Comparison of ENCODE assay signal across 29 cellular contexts in the genomic region with DNA sequence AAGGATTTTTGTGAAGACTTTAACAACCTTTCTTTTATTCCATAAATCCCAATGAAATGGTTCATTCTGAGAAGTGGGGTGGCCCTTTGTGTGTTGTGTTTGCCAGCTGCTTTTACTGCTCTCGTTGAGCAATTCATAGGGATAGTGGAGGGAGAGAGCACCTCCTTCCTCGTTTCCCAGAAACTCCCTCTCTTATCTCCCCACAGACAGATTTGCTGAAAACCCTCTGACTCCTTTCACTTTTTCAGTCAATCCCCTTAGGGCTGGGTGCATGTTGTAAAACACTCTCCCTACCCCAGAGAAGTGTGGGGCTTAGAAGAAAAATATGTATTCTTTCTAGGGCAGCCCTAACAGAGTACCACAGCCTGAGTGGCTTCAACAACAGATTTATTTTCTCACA.
"Had no signal": no experiment of that assay in that cellular context is flagged by ENCODE, and none has a peak within 500 bp of the region (broad histone marks: within the 10 kb centered on the region; RNA-seq: fewer than 3 reads in every experiment).

No MANE protein-coding gene starts in this region.

- H3K36me3 Mint-ChIP-seq: naive thymus-derived CD4-positive, alpha-beta T cell; natural killer cell; stimulated activated effector memory CD8-positive, alpha-beta T cell treated with anti-CD3 and anti-CD28 coated beads, Interleukin-12 subunit alpha, Interleukin-12 subunit beta, amount 100 ng/mL, for 72 hours; stimulated activated naive B cell treated with anti-CD40 and anti-IgM and Interleukin-4, amounts not matched to agents 10 μg/mL and 1 μg/mL and 100 μg/mL, for 72 hours had no signal

- H3K27ac ChIP-seq: neutrophil, ovary, parathyroid adenoma, psoas muscle, right lobe of liver, sigmoid colon, stomach, thoracic aorta, thyroid gland, tibial nerve, upper lobe of left lung, vagina had no signal

- H3K36me3 ChIP-seq: neutrophil, ovary, right lobe of liver, sigmoid colon, stomach, thoracic aorta, thyroid gland, tibial nerve, upper lobe of left lung, vagina had no signal

- H3K4me3 Mint-ChIP-seq: naive thymus-derived CD4-positive, alpha-beta T cell; natural killer cell; nephron progenitor cell; neural crest cell; stimulated activated effector memory CD8-positive, alpha-beta T cell treated with anti-CD3 and anti-CD28 coated beads, Interleukin-12 subunit alpha, Interleukin-12 subunit beta, amount 100 ng/mL, for 72 hours; stimulated activated naive B cell treated with anti-CD40 and anti-IgM and Interleukin-4, amounts not matched to agents 10 μg/mL and 1 μg/mL and 100 μg/mL, for 72 hours; stimulated activated naive CD8-positive, alpha-beta T cell treated with anti-CD3 and anti-CD28 coated beads, Interleukin-15, Interleukin-2, amounts not matched to agents 100 ng/mL and 50 ng/mL, for 24 hours had no signal

- ATAC-seq: naive thymus-derived CD4-positive, alpha-beta T cell; natural killer cell; psoas muscle; right lobe of liver; stimulated activated effector memory CD8-positive, alpha-beta T cell treated with anti-CD3 and anti-CD28 coated beads, Interleukin-12 subunit alpha, Interleukin-12 subunit beta, amount 100 ng/mL, for 72 hours; stimulated activated naive B cell treated with anti-CD40 and anti-IgM and Interleukin-4, amounts not matched to agents 10 μg/mL and 1 μg/mL and 100 μg/mL, for 72 hours had no signal

- H3K4me1 Mint-ChIP-seq: naive thymus-derived CD4-positive, alpha-beta T cell; natural killer cell; neural crest cell; stimulated activated effector memory CD8-positive, alpha-beta T cell treated with anti-CD3 and anti-CD28 coated beads, Interleukin-12 subunit alpha, Interleukin-12 subunit beta, amount 100 ng/mL, for 72 hours; stimulated activated naive B cell treated with anti-CD40 and anti-IgM and Interleukin-4, amounts not matched to agents 10 μg/mL and 1 μg/mL and 100 μg/mL, for 72 hours had no signal

- H3K9me3 ChIP-seq: neutrophil, ovary, psoas muscle, right lobe of liver, sigmoid colon, stomach, thoracic aorta, thyroid gland, tibial nerve, upper lobe of left lung, vagina had no signal

- DNase-seq: naive thymus-derived CD4-positive, alpha-beta T cell; natural killer cell; nephron progenitor cell; nucleus accumbens; ovary; posterior cingulate gyrus; psoas muscle; right lobe of liver; sigmoid colon; small intestine; stimulated activated CD4-positive, alpha-beta T cell treated with anti-CD3 and anti-CD28 coated beads, Interleukin-15, amount 100 ng/mL, for 24 hours; stimulated activated CD4-positive, alpha-beta T cell treated with anti-CD3 and anti-CD28 coated beads, Interleukin-2, amount 100 ng/mL, for 24 hours; stimulated activated CD4-positive, alpha-beta T cell treated with anti-CD3 and anti-CD28 coated beads, Interleukin-2, amount 100 ng/mL, for 48 hours; stimulated activated CD4-positive, alpha-beta T cell treated with anti-CD3 and anti-CD28 coated beads, Interleukin-4, amount 100 ng/mL, for 24 hours; stimulated activated naive B cell treated with anti-CD40 and anti-IgM and Interleukin-4, amounts not matched to agents 10 μg/mL and 1 μg/mL and 100 μg/mL, for 72 hours; stimulated activated naive CD4-positive, alpha-beta T cell treated with Interleukin-2 at 50 U/mL for 16 hours; stomach; thyroid gland; trophoblast cell; upper lobe of left lung had no signal

- H3K9me3 Mint-ChIP-seq: natural killer cell; nephron progenitor cell; stimulated activated effector memory CD8-positive, alpha-beta T cell treated with anti-CD3 and anti-CD28 coated beads, Interleukin-12 subunit alpha, Interleukin-12 subunit beta, amount 100 ng/mL, for 72 hours; stimulated activated naive B cell treated with anti-CD40 and anti-IgM and Interleukin-4, amounts not matched to agents 10 μg/mL and 1 μg/mL and 100 μg/mL, for 72 hours; stimulated activated naive CD8-positive, alpha-beta T cell treated with anti-CD3 and anti-CD28 coated beads, Interleukin-15, Interleukin-2, amounts not matched to agents 100 ng/mL and 50 ng/mL, for 24 hours had no signal

- H3K27me3 ChIP-seq: ovary, right lobe of liver, sigmoid colon, stomach, thyroid gland, tibial nerve, upper lobe of left lung, vagina had no signal

- H3K4me1 ChIP-seq: parathyroid adenoma, psoas muscle, right lobe of liver, sigmoid colon, stomach, thyroid gland, tibial nerve, upper lobe of left lung, vagina had no signal

- H3K4me3 ChIP-seq: ovary, psoas muscle, right lobe of liver, sigmoid colon, stomach, thoracic aorta, thyroid gland, tibial nerve, upper lobe of left lung, vagina had no signal

- H3K27ac Mint-ChIP-seq: naive thymus-derived CD4-positive, alpha-beta T cell; natural killer cell; nephron progenitor cell; progenitor cell of endocrine pancreas; stimulated activated effector memory CD8-positive, alpha-beta T cell treated with anti-CD3 and anti-CD28 coated beads, Interleukin-12 subunit alpha, Interleukin-12 subunit beta, amount 100 ng/mL, for 72 hours; stimulated activated naive B cell treated with anti-CD40 and anti-IgM and Interleukin-4, amounts not matched to agents 10 μg/mL and 1 μg/mL and 100 μg/mL, for 72 hours; stimulated activated naive CD8-positive, alpha-beta T cell treated with anti-CD3 and anti-CD28 coated beads, Interleukin-15, Interleukin-2, amounts not matched to agents 100 ng/mL and 50 ng/mL, for 24 hours had no signal
